In the genomic region with DNA sequence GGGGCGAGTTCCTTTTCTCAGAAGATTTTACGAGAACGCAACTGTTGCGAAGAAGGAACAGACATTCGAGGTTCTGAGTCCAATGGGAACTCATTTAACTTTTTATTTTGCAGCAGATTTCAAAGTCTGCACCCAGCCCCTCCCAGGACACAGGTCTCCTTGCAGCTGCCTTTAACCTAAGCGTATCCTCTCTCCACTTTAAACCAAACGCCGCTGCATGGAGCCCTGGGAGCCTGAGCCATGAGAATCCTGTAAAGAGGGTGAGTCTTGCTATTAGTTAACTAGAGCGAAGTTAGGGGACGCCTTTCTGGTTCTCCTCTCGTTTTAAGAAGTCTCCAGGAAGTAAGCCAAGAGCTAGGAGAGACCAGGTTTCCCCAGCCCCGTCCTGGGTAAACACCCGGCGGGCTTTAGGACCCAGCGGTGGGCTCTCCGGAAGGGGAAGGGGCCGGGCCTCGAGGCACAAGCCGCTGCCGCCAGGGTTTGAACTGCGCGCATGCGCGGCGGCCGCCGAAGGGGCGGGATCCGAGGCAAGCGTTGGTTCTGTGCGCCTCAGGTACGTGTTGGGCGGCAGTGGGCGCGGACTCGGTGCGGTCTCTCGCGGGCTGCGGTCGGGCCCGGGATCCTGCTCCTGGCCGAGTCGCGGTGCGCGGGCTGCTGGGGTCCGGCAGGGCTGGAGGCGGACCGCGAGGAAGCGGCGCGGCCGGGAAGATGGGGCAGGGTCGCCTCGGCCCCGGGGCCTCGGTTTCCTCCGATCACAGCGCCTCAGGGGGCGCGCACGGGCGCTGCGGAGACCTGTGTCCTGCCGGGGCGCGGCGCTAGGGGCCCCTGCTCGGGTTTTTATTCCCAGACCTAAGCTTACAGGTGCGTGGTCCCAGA, we compare ENCODE assay signal across 1 cellular context.
TF ChIP-seq lines count a peak whose summit lies in the region.

A gene (plus strand): TSS at position 510 of the 876 bp plus-strand sequence. CDS start 7,188 bp downstream, outside the sequence.

TF ChIP-seq in GM23338, 12 proteins besides CTCF, POLR2A, EP300 and RAD21 (continued from another document):
- TF ChIP-seq, protein P1, sequence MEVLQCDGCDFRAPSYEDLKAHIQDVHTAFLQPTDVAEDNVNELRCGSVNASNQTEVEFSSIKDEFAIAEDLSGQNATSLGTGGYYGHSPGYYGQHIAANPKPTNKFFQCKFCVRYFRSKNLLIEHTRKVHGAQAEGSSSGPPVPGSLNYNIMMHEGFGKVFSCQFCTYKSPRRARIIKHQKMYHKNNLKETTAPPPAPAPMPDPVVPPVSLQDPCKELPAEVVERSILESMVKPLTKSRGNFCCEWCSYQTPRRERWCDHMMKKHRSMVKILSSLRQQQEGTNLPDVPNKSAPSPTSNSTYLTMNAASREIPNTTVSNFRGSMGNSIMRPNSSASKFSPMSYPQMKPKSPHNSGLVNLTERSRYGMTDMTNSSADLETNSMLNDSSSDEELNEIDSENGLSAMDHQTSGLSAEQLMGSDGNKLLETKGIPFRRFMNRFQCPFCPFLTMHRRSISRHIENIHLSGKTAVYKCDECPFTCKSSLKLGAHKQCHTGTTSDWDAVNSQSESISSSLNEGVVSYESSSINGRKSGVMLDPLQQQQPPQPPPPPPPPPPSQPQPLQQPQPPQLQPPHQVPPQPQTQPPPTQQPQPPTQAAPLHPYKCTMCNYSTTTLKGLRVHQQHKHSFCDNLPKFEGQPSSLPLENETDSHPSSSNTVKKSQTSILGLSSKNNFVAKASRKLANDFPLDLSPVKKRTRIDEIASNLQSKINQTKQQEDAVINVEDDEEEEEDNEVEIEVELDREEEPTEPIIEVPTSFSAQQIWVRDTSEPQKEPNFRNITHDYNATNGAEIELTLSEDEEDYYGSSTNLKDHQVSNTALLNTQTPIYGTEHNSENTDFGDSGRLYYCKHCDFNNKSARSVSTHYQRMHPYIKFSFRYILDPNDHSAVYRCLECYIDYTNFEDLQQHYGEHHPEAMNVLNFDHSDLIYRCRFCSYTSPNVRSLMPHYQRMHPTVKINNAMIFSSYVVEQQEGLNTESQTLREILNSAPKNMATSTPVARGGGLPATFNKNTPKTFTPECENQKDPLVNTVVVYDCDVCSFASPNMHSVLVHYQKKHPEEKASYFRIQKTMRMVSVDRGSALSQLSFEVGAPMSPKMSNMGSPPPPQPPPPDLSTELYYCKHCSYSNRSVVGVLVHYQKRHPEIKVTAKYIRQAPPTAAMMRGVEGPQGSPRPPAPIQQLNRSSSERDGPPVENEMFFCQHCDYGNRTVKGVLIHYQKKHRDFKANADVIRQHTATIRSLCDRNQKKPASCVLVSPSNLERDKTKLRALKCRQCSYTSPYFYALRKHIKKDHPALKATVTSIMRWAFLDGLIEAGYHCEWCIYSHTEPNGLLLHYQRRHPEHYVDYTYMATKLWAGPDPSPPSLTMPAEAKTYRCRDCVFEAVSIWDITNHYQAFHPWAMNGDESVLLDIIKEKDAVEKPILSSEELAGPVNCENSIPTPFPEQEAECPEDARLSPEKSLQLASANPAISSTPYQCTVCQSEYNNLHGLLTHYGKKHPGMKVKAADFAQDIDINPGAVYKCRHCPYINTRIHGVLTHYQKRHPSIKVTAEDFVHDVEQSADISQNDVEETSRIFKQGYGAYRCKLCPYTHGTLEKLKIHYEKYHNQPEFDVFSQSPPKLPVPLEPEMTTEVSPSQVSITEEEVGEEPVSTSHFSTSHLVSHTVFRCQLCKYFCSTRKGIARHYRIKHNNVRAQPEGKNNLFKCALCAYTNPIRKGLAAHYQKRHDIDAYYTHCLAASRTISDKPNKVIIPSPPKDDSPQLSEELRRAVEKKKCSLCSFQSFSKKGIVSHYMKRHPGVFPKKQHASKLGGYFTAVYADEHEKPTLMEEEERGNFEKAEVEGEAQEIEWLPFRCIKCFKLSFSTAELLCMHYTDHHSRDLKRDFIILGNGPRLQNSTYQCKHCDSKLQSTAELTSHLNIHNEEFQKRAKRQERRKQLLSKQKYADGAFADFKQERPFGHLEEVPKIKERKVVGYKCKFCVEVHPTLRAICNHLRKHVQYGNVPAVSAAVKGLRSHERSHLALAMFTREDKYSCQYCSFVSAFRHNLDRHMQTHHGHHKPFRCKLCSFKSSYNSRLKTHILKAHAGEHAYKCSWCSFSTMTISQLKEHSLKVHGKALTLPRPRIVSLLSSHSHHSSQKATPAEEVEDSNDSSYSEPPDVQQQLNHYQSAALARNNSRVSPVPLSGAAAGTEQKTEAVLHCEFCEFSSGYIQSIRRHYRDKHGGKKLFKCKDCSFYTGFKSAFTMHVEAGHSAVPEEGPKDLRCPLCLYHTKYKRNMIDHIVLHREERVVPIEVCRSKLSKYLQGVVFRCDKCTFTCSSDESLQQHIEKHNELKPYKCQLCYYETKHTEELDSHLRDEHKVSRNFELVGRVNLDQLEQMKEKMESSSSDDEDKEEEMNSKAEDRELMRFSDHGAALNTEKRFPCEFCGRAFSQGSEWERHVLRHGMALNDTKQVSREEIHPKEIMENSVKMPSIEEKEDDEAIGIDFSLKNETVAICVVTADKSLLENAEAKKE (CRISPR knock-in tag; IDR thresholded peaks at IDR 0.05), result no peak
- TF ChIP-seq JUNB (IDR thresholded peaks at IDR 0.05; ENCODE audit: unreplicated experiment) (no peak), POLR2AphosphoS5 (IDR thresholded peaks at IDR 0.05; ENCODE audit: low read depth) (peak; percentile 92), EZH2phosphoT487 (IDR thresholded peaks at IDR 0.05; ENCODE audit: unreplicated experiment) (no peak), EZH2 (IDR thresholded peaks at IDR 0.05; ENCODE audit: low read depth, unreplicated experiment) (no peak), NANOG (IDR thresholded peaks at IDR 0.05; ENCODE audit: borderline replicate concordance) (no peak), ZNF114 (CRISPR knock-in tag; IDR thresholded peaks at IDR 0.05) (no peak), STAT1 (IDR thresholded peaks at IDR 0.05; ENCODE audit: unreplicated experiment) (no peak)
- TF ChIP-seq, protein P2, sequence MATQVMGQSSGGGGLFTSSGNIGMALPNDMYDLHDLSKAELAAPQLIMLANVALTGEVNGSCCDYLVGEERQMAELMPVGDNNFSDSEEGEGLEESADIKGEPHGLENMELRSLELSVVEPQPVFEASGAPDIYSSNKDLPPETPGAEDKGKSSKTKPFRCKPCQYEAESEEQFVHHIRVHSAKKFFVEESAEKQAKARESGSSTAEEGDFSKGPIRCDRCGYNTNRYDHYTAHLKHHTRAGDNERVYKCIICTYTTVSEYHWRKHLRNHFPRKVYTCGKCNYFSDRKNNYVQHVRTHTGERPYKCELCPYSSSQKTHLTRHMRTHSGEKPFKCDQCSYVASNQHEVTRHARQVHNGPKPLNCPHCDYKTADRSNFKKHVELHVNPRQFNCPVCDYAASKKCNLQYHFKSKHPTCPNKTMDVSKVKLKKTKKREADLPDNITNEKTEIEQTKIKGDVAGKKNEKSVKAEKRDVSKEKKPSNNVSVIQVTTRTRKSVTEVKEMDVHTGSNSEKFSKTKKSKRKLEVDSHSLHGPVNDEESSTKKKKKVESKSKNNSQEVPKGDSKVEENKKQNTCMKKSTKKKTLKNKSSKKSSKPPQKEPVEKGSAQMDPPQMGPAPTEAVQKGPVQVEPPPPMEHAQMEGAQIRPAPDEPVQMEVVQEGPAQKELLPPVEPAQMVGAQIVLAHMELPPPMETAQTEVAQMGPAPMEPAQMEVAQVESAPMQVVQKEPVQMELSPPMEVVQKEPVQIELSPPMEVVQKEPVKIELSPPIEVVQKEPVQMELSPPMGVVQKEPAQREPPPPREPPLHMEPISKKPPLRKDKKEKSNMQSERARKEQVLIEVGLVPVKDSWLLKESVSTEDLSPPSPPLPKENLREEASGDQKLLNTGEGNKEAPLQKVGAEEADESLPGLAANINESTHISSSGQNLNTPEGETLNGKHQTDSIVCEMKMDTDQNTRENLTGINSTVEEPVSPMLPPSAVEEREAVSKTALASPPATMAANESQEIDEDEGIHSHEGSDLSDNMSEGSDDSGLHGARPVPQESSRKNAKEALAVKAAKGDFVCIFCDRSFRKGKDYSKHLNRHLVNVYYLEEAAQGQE (IDR thresholded peaks at IDR 0.05; ENCODE audit: unreplicated experiment), result no peak
TF ChIP-seq in GM23338: peak in this region for 3.
